ENCODE assay signal across 32 cellular contexts in the genomic region with DNA sequence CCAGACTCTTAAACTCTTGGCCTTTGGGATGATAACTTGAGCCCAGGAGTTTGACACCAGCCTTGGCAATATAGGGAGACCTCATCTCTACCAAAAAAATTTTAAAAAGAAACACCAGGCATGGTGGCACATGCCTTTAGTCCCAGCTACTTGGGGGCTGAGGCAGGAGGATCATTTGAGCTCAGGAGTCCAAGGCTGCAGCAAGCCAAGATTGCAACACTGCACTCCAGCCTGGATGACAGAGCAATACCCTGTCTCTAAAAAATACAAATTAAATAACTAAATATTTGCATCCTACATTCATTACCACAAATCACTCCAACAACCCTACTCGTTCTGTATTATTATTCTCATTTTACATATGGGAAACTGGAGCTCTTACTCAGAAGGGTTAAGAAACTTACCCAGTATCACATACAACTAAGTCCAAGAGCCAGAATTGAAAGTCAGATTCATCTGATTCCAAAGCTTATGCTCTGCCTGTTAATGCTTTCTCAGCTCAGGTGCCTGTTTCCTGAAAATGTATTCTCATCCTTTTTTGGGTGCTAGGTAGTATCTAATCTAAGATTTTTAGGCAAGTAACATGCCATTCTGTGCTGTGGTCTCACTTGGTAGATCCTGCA. TPM values are rescaled to one million over a fixed set of nuclear protein-coding genes. Genes with fewer than 3 reads are reported as not detected.
DNase-seq lines count a peak whose midpoint lies in the region; ATAC-seq and TF ChIP-seq lines count a peak whose summit lies in the region.
"Had no signal": no experiment of that assay in that cellular context is flagged by ENCODE, and none has a peak within 500 bp of the region (broad histone marks: within the 10 kb centered on the region; RNA-seq: fewer than 3 reads in every experiment).

No MANE protein-coding gene starts in this region.

- no peak overlapping the region for H3K4me3 Mint-ChIP-seq in activated CD4-positive, alpha-beta T cell treated with anti-CD3 and anti-CD28 coated beads for 36 hours
- H3K4me3 Mint-ChIP-seq in activated CD4-positive, alpha-beta T cell treated with anti-CD3 and anti-CD28 coated beads, Interleukin-2, amount 10 ng/mL, durations not matched to agents 24 days and 14 days = no peak overlapping the region
- H3K4me3 Mint-ChIP-seq: activated naive CD8-positive, alpha-beta T cell treated with anti-CD3 and anti-CD28 coated beads, Interleukin-2, amount 10 ng/mL, durations not matched to agents 7 days and 5 days; endodermal cell; GM23338; immature natural killer cell had no signal

- TF ChIP-seq EP300 in tibial nerve (IDR thresholded peaks at IDR 0.05) = no peak

- H3K4me1 ChIP-seq in tibial nerve = no peaks in the 10 kb centered on the region
- H3K4me1 ChIP-seq: esophagus squamous epithelium had no signal

- no peak for TF ChIP-seq POLR2A in erythroblast (IDR thresholded peaks at IDR 0.05; ENCODE audit: low read length)
- TF ChIP-seq POLR2A in tibial nerve (IDR thresholded peaks at IDR 0.05) = no peak

- WGBS in tibial nerve, 2 donors = 77 to 80% methylated on average over 1 of the region's 1 CpG

- TF ChIP-seq CTCF in tibial nerve (IDR thresholded peaks at IDR 0.05) = no peak

- H3K36me3 ChIP-seq in tibial nerve = no peaks in the 10 kb centered on the region
- H3K36me3 ChIP-seq: esophagus squamous epithelium, gastrocnemius medialis had no signal

- H3K27me3 Mint-ChIP-seq in activated CD4-positive, alpha-beta T cell treated with anti-CD3 and anti-CD28 coated beads for 36 hours = no peaks in the 10 kb centered on the region
- no peaks in the 10 kb centered on the region for H3K27me3 Mint-ChIP-seq in activated CD4-positive, alpha-beta T cell treated with anti-CD3 and anti-CD28 coated beads, Interleukin-2, amount 10 ng/mL, durations not matched to agents 24 days and 14 days
- H3K27me3 Mint-ChIP-seq: activated naive CD8-positive, alpha-beta T cell treated with anti-CD3 and anti-CD28 coated beads, Interleukin-2, amount 10 ng/mL, durations not matched to agents 7 days and 5 days had no signal

- no peak overlapping the region for H3K4me3 ChIP-seq in tibial nerve
- H3K4me3 ChIP-seq: esophagus squamous epithelium, gastrocnemius medialis, GM23338 had no signal

- no peaks in the 10 kb centered on the region for H3K27me3 ChIP-seq in tibial nerve
- H3K27me3 ChIP-seq: esophagus squamous epithelium, gastrocnemius medialis had no signal

- H3K27ac Mint-ChIP-seq in activated CD4-positive, alpha-beta T cell treated with anti-CD3 and anti-CD28 coated beads for 36 hours = no peak overlapping the region
- H3K27ac Mint-ChIP-seq in activated CD4-positive, alpha-beta T cell treated with anti-CD3 and anti-CD28 coated beads, Interleukin-2, amount 10 ng/mL, durations not matched to agents 24 days and 14 days = no peak overlapping the region
- H3K27ac Mint-ChIP-seq: activated naive CD8-positive, alpha-beta T cell treated with anti-CD3 and anti-CD28 coated beads, Interleukin-2, amount 10 ng/mL, durations not matched to agents 7 days and 5 days; endodermal cell had no signal

- intact Hi-C loops in activated CD4-positive, alpha-beta T cell treated with anti-CD3 and anti-CD28 coated beads for 36 hours (cut with DNase I, micrococcal nuclease) = no loop called here
- intact Hi-C loops in activated CD4-positive, alpha-beta T cell treated with anti-CD3 and anti-CD28 coated beads, Interleukin-2, amount 10 ng/mL, durations not matched to agents 24 days and 14 days (cut with micrococcal nuclease) = no loop called here

- no peaks in the 10 kb centered on the region for H3K36me3 Mint-ChIP-seq in activated CD4-positive, alpha-beta T cell treated with anti-CD3 and anti-CD28 coated beads for 36 hours (ENCODE audit: low read depth)
- H3K36me3 Mint-ChIP-seq in activated CD4-positive, alpha-beta T cell treated with anti-CD3 and anti-CD28 coated beads, Interleukin-2, amount 10 ng/mL, durations not matched to agents 24 days and 14 days (ENCODE audit: low read depth) = peaks cover 3% of the 10 kb centered on the region
- H3K36me3 Mint-ChIP-seq: activated naive CD8-positive, alpha-beta T cell treated with anti-CD3 and anti-CD28 coated beads, Interleukin-2, amount 10 ng/mL, durations not matched to agents 7 days and 5 days; immature natural killer cell had no signal

- POLR2A ChIA-PET in activated CD4-positive, alpha-beta T cell treated with anti-CD3 and anti-CD28 coated beads for 36 hours (lab: Charles Lee) = interaction anchor here (1.1 kb wide), 1 partner anchor 10 kb away, joined by 11 read pairs; no protein-coding TSS in a partner anchor

- no peak overlapping the region for H3K27ac ChIP-seq in tibial nerve
- H3K27ac ChIP-seq: 22Rv1, esophagus squamous epithelium, gastrocnemius medialis had no signal

- CTCF ChIA-PET in activated CD4-positive, alpha-beta T cell treated with anti-CD3 and anti-CD28 coated beads for 36 hours (lab: Charles Lee) = interaction anchor here (1.1 to 2.2 kb wide), 3 partner anchors 9 to 392 kb away, joined by 3 to 11 read pairs (median 4); no protein-coding TSS in a partner anchor

- H3K9me3 Mint-ChIP-seq in activated CD4-positive, alpha-beta T cell treated with anti-CD3 and anti-CD28 coated beads for 36 hours (ENCODE audit: low read depth) = no peaks in the 10 kb centered on the region
- H3K9me3 Mint-ChIP-seq in activated CD4-positive, alpha-beta T cell treated with anti-CD3 and anti-CD28 coated beads, Interleukin-2, amount 10 ng/mL, durations not matched to agents 24 days and 14 days = no peaks in the 10 kb centered on the region
- H3K9me3 Mint-ChIP-seq: activated naive CD8-positive, alpha-beta T cell treated with anti-CD3 and anti-CD28 coated beads, Interleukin-2, amount 10 ng/mL, durations not matched to agents 7 days and 5 days; GM23338; immature natural killer cell had no signal

- ATAC-seq in activated CD4-positive, alpha-beta T cell treated with anti-CD3 and anti-CD28 coated beads for 36 hours = peak; percentile 42
- ATAC-seq in GM19455 (IDR thresholded peaks at IDR 0.05; ENCODE audit: unreplicated experiment) (peak; percentile 43), HG02973 (IDR thresholded peaks at IDR 0.05; ENCODE audit: unreplicated experiment) (peak; percentile 58)
- ATAC-seq: gastrocnemius medialis, GM23338, left lobe of liver, sciatic nerve, SK-N-SH treated with all-trans-retinoic acid at 6 μM for 48 hours had no signal

- H3K9me3 ChIP-seq in tibial nerve = no peaks in the 10 kb centered on the region
- H3K9me3 ChIP-seq: esophagus squamous epithelium, gastrocnemius medialis had no signal

- H3K4me1 Mint-ChIP-seq in activated CD4-positive, alpha-beta T cell treated with anti-CD3 and anti-CD28 coated beads for 36 hours = peaks cover 45% of the 10 kb centered on the region
- H3K4me1 Mint-ChIP-seq in activated CD4-positive, alpha-beta T cell treated with anti-CD3 and anti-CD28 coated beads, Interleukin-2, amount 10 ng/mL, durations not matched to agents 24 days and 14 days = peaks cover 41% of the 10 kb centered on the region

- no peak for DNase-seq in activated CD4-positive, alpha-beta T cell treated with anti-CD3 and anti-CD28 coated beads for 36 hours
- no peak for DNase-seq in activated CD4-positive, alpha-beta T cell treated with anti-CD3 and anti-CD28 coated beads, Interleukin-2, amount 10 ng/mL, durations not matched to agents 24 days and 14 days
- peak; percentile 48 to 55 for DNase-seq in erythroblast (lab: John Stamatoyannopoulos, UW)
- no peak for DNase-seq in tibial nerve (ENCODE audit: low spot score in 2 of 2)
- DNase-seq in AG08396 (ENCODE audit: low spot score) = no peak
- DNase-seq in MV-4-11 (lab: John Stamatoyannopoulos, UW) = no peak
- DNase-seq: activated gamma-delta T cell; activated naive CD8-positive, alpha-beta T cell treated with anti-CD3 and anti-CD28 coated beads, Interleukin-2, amount 10 ng/mL, durations not matched to agents 7 days and 5 days; central memory CD4-positive, alpha-beta T cell; endodermal cell; esophagus squamous epithelium; gastrocnemius medialis; hypothalamus; immature natural killer cell; NCI-H2081; NCI-H345; posterior cingulate gyrus; stimulated activated CD4-positive, alpha-beta T cell treated with anti-CD3 and anti-CD28 coated beads, Interleukin-4, amount 100 ng/mL, for 4 hours; stimulated activated naive CD4-positive, alpha-beta T cell; T-helper 2 cell had no signal

RNA-seq across cellular contexts. Expression of a gene that starts 30.0 kb away (rescaled TPM):
- total RNA-seq in activated CD4-positive, alpha-beta T cell treated with anti-CD3 and anti-CD28 coated beads for 36 hours = not detected
- total RNA-seq in activated CD4-positive, alpha-beta T cell treated with anti-CD3 and anti-CD28 coated beads, Interleukin-2, amount 10 ng/mL, durations not matched to agents 24 days and 14 days = not detected in 2 replicates
- not detected for total RNA-seq in tibial nerve
- total RNA-seq: activated naive CD8-positive, alpha-beta T cell treated with anti-CD3 and anti-CD28 coated beads, Interleukin-2, amount 10 ng/mL, durations not matched to agents 7 days and 5 days; astrocyte; endodermal cell; esophagus squamous epithelium; gastrocnemius medialis; GM23338; left lobe of liver; MCF 10A; mesenteric fat pad; myocyte; sciatic nerve; temporal lobe had no signal

RNA-seq across cellular contexts. Expression of a gene that starts 51.6 kb away (rescaled TPM):
- 10 to 100 TPM; 23.2 to 24.2 TPM for total RNA-seq in activated CD4-positive, alpha-beta T cell treated with anti-CD3 and anti-CD28 coated beads for 36 hours
- 45.4 and 47.3 TPM in 2 replicates for total RNA-seq in activated CD4-positive, alpha-beta T cell treated with anti-CD3 and anti-CD28 coated beads, Interleukin-2, amount 10 ng/mL, durations not matched to agents 24 days and 14 days
- 1 to 10 TPM; 2.4 to 7.3 (median 5.2) TPM for total RNA-seq in tibial nerve

Comparison
In these comparisons a context has a peak if more than half of its experiments do, and no peak if none do; other contexts are left out.
1. DNase-seq: peak in erythroblast (2 of 2); none in activated CD4-positive, alpha-beta T cell treated with anti-CD3 and anti-CD28 coated beads for 36 hours (single experiment), activated CD4-positive, alpha-beta T cell treated with anti-CD3 and anti-CD28 coated beads, Interleukin-2, amount 10 ng/mL, durations not matched to agents 24 days and 14 days (single experiment), tibial nerve (0 of 2), AG08396 (single experiment) and MV-4-11 (single experiment).
2. Peak in every context shown above with its lines, with median percentiles within 50 percentile points of each other: ATAC-seq.